In the genomic region with DNA sequence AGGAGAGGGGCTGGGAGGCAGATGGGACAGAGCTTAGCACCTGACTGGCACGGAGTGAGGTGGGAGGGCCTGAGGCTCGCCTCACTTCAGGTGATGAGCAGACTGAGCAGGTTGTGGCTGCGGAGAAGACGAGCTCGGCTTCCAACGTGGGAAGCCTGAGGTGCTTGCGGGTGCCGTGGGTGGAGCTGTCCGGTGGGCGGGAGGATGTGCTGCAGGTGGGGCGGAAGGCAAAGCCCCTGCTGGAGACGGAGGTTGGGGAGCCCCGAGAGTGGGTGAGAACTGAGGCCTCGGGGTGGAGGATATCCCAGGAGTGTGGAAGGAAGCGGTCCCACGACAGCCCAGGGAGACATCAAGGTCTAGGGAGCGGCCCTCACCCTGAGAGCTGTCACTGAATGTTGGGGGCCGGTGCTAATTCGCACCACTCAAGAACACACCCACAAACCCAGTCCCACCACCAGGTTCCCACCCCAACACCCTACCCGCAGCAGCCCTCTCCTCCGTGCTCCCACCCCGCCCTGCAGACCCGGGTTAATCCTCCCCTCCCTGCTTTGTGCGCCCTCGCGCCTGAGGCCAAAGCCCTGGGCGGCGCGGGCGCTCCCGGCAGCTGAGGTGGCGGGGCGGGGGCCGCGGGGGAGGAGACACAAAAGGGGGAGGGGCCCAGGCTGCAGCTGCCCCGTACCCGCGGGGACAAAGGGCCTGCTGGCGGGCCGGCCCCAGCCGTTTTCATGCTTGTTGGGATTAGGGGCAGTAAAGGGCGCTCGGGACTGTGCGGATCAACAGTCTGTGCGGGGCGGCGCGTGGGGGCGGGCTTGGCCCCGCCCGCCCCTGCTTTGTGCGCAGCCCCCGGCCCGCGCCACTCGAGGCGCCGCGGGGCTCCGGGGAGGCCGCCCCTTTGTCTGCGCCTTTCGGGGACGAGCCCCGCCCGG, we compare ENCODE assay signal across 8 cellular contexts. TPM values are rescaled to one million over a fixed set of nuclear protein-coding genes. Genes with fewer than 3 reads are reported as not detected.
DNase-seq lines count a peak whose midpoint lies in the region; ATAC-seq and TF ChIP-seq lines count a peak whose summit lies in the region.

No MANE protein-coding gene starts in this region.

- no peaks in the 10 kb centered on the region for H3F3A ChIP-seq in SK-N-SH (replicated peaks; ENCODE audit: insufficient read depth)

- in situ Hi-C loops in mammary epithelial cell (cut with MboI; ENCODE audit: low sequenced_read_pairs in 2 of 2): no loop called here

- H3K9me2 ChIP-seq in SK-N-SH: no peaks in the 10 kb centered on the region

- H3K9ac ChIP-seq in SK-N-SH (peak overlapping the region; percentile 48; the same call in 1 of the 2 replicates), mammary epithelial cell (ENCODE audit: insufficient read depth, low read length) (no peak overlapping the region)

- BruUV-seq in mammary epithelial cell (replicated peaks; lab: Mats Ljungman, UMichigan): no TSS peak

- H3K79me2 ChIP-seq in SK-N-SH (ENCODE audit: insufficient read depth) (no peaks in the 10 kb centered on the region), mammary epithelial cell (ENCODE audit: insufficient read depth, low read length) (no peaks in the 10 kb centered on the region)

- dilution Hi-C loops in mammary epithelial cell (cut with HindIII; ENCODE audit: low sequenced_read_pairs): loop anchor here (5.0 kb wide), 1 partner anchor 55 kb away; no protein-coding TSS in a partner anchor

- TF ChIP-seq RAD21 in SK-N-SH (IDR thresholded peaks at IDR 0.05; ENCODE audit: low read length): no peak

- H3K4me1 ChIP-seq in SK-N-SH (ENCODE audit: control insufficient read depth in 1 of 2, insufficient read depth in 2 of 2, low read depth in 1 of 2, low read length in 1 of 2) (peaks cover 0 to 10% of the 10 kb centered on the region in 2 experiments; a peak in 1 of 4 replicates), mammary epithelial cell (ENCODE audit: insufficient read depth, low read length) (peaks cover 4% of the 10 kb centered on the region)

- H3K4me3 Mint-ChIP-seq in HFFc6: peak overlapping the region; percentile 65

- H3K27ac Mint-ChIP-seq in HFFc6: no peak overlapping the region

- H3K27ac ChIP-seq in SK-N-SH (ENCODE audit: low read depth in 2 of 2, low read length in 1 of 2) (peak overlapping the region in 1 of 2 experiments; percentile 45; a peak in 1 of 4 replicates), mammary epithelial cell (ENCODE audit: insufficient read depth, low read depth, low read length) (no peak overlapping the region)

- H3K9me3 ChIP-seq in SK-N-SH (no peaks in the 10 kb centered on the region), mammary epithelial cell (replicated peaks; ENCODE audit: insufficient read depth, low read length) (no peaks in the 10 kb centered on the region), MG63 (no peaks in the 10 kb centered on the region)

- H3K4me1 Mint-ChIP-seq in HFFc6 (ENCODE audit: low read depth): peaks cover 7% of the 10 kb centered on the region; the same call in 1 of the 2 replicates

- WGBS in SK-N-SH (ENCODE audit: low lambda C conversion rate): 80% methylated on average over 20 of the region's 66 CpGs
- WGBS in mammary epithelial cell (ENCODE audit: low coverage, missing lambda C conversion rate): 15% methylated on average over 8 of the region's 66 CpGs

- POLR2A ChIA-PET in AG04449 (lab: Yijun Ruan, JAX) (interaction anchor here (0.5 to 1.4 kb wide), 2 partner anchors 11 to 30 kb away, joined by 4 to 5 read pairs; a partner anchor contains a TSS), SK-N-SH (lab: Yijun Ruan, JAX) (interaction anchor here (0.6 to 1.6 kb wide), 6 partner anchors 9 to 149 kb away, joined by 3 to 4 read pairs (median 3); a partner anchor contains a TSS)

- H3K27me3 ChIP-seq in SK-N-SH (ENCODE audit: insufficient read depth) (no peaks in the 10 kb centered on the region), mammary epithelial cell (ENCODE audit: insufficient read depth, low read length) (peaks cover 4% of the 10 kb centered on the region), kidney epithelial cell (ENCODE audit: control insufficient read depth, insufficient read depth, low read length) (peaks cover 31% of the 10 kb centered on the region), MG63 (no peaks in the 10 kb centered on the region)

- no peak for ATAC-seq in GM19023 (IDR thresholded peaks at IDR 0.05; ENCODE audit: unreplicated experiment)

- H3K36me3 Mint-ChIP-seq in HFFc6 (ENCODE audit: low read depth): 0 out of 2 replicates have a peak, but pooled peaks cover 6% of the 10 kb centered on the region

- no peaks in the 10 kb centered on the region for H3K9me3 Mint-ChIP-seq in HFFc6

- no peaks in the 10 kb centered on the region for H4K20me1 ChIP-seq in SK-N-SH (ENCODE audit: insufficient read depth)
- H4K20me1 ChIP-seq in mammary epithelial cell (ENCODE audit: insufficient read depth, low read length): no peaks in the 10 kb centered on the region

- no peaks in the 10 kb centered on the region for H3K36me3 ChIP-seq in SK-N-SH (replicated peaks in 1 of 2; ENCODE audit: control insufficient read depth in 1 of 2, insufficient read depth in 2 of 2, low read length in 1 of 2)
- H3K36me3 ChIP-seq in mammary epithelial cell (ENCODE audit: insufficient read depth, low read length): no peaks in the 10 kb centered on the region
- H3K36me3 ChIP-seq in kidney epithelial cell (ENCODE audit: control insufficient read depth, insufficient read depth, low read length): no peaks in the 10 kb centered on the region
- H3K36me3 ChIP-seq in MG63: no peaks in the 10 kb centered on the region

- peak overlapping the region; percentile 76; the same call in 1 of the 2 replicates for H2AFZ ChIP-seq in SK-N-SH (ENCODE audit: low read depth)
- peak overlapping the region; percentile 42 for H2AFZ ChIP-seq in mammary epithelial cell (ENCODE audit: low read depth, low read length)

- TF ChIP-seq EP300 in SK-N-SH (IDR thresholded peaks at IDR 0.05; ENCODE audit: borderline replicate concordance in 1 of 2, low read depth in 1 of 2, low read length in 1 of 2): no peak

- H3K27me3 Mint-ChIP-seq in HFFc6 (ENCODE audit: insufficient read depth): peaks cover 11% of the 10 kb centered on the region

- intact Hi-C loops in mammary epithelial cell (cut with micrococcal nuclease): no loop called here

- DNase-seq in AG04449 (ENCODE audit: low read depth, low spot score) (no peak), HFFc6 (no peak), SK-N-SH (peak; percentile 92), mammary epithelial cell (no peak), kidney epithelial cell (ENCODE audit: low read depth) (no peak), MG63 (no peak)
- DNase-seq in stimulated activated CD8-positive, alpha-beta memory T cell treated with anti-CD3 and anti-CD28 coated beads, Interleukin-12 subunit alpha, Interleukin-12 subunit beta, amount 100 ng/mL, for 1 hour (ENCODE audit: low read depth): peak; percentile 20

- CTCF ChIA-PET in AG04449 (lab: Yijun Ruan, JAX) (interaction anchor here (1.0 to 8.5 kb wide), 3 partner anchors 8 to 506 kb away, joined by 3 to 99 read pairs (median 7); a partner anchor contains a TSS), SK-N-SH (lab: Yijun Ruan, JAX) (interaction anchor here (0.6 to 3.3 kb wide), 8 partner anchors 9 to 256 kb away, joined by 3 to 27 read pairs (median 4); a partner anchor contains a TSS), mammary epithelial cell (lab: Charles Lee; ENCODE audit: low non-redundant PET) (no interaction called here)

- H3K4me3 ChIP-seq in AG04449 (ENCODE audit: low read depth, low read length) (peak overlapping the region; percentile 52), SK-N-SH (ENCODE audit: low read depth in 2 of 2, low read length in 1 of 2) (peak overlapping the region; percentile 47 to 55), mammary epithelial cell (replicated peaks in 1 of 3; ENCODE audit: insufficient read depth in 1 of 3, low read depth in 2 of 3, low read length in 3 of 3) (peak overlapping the region; percentile 22 to 40 (median 24)), kidney epithelial cell (ENCODE audit: low read depth, low read length) (peak overlapping the region; percentile 41), MG63 (no peak overlapping the region)

- H3K4me2 ChIP-seq in SK-N-SH (peak overlapping the region; percentile 65), mammary epithelial cell (ENCODE audit: insufficient read depth, low read depth, low read length) (peak overlapping the region; percentile 82)

- no peak for TF ChIP-seq CTCF in AG04449 (IDR thresholded peaks at IDR 0.05; ENCODE audit: insufficient read depth, low read length, missing control alignments)
- TF ChIP-seq CTCF in HFFc6 (IDR thresholded peaks at IDR 0.05): no peak
- no peak for TF ChIP-seq CTCF in SK-N-SH (IDR thresholded peaks at IDR 0.05)
- no peak for TF ChIP-seq CTCF in mammary epithelial cell (conservative IDR thresholded peaks at IDR 0.05 in 1 of 2, IDR thresholded peaks at IDR 0.05 in 1 of 2; ENCODE audit: extremely low read depth in 1 of 2, insufficient read depth in 1 of 2, low read depth in 1 of 2, low read length in 2 of 2)
- TF ChIP-seq CTCF in kidney epithelial cell (IDR thresholded peaks at IDR 0.05; ENCODE audit: insufficient read depth, low read length, poor library complexity, severe bottlenecking): no peak

TF ChIP-seq in SK-N-SH, 30 proteins besides CTCF, POLR2A, EP300 and RAD21 (continues in another document):
- no peak for TF ChIP-seq SIN3A (IDR thresholded peaks at IDR 0.05; ENCODE audit: borderline replicate concordance, low read depth, low read length)
- no peak for TF ChIP-seq NFIC (IDR thresholded peaks at IDR 0.05; ENCODE audit: borderline replicate concordance)
- TF ChIP-seq MEF2A (IDR thresholded peaks at IDR 0.05; ENCODE audit: borderline replicate concordance, low read depth): no peak
- TF ChIP-seq TCF12 (IDR thresholded peaks at IDR 0.05): no peak
- no peak for TF ChIP-seq FOSL2 (IDR thresholded peaks at IDR 0.05; ENCODE audit: borderline replicate concordance, low read depth)
- TF ChIP-seq, protein P1, sequence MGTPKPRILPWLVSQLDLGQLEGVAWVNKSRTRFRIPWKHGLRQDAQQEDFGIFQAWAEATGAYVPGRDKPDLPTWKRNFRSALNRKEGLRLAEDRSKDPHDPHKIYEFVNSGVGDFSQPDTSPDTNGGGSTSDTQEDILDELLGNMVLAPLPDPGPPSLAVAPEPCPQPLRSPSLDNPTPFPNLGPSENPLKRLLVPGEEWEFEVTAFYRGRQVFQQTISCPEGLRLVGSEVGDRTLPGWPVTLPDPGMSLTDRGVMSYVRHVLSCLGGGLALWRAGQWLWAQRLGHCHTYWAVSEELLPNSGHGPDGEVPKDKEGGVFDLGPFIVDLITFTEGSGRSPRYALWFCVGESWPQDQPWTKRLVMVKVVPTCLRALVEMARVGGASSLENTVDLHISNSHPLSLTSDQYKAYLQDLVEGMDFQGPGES (IDR thresholded peaks at IDR 0.05; ENCODE audit: low read depth, low read length): no peak

RNA-seq across cellular contexts. Expression of a gene that starts 11.2 kb away (rescaled TPM):
- total RNA-seq in HFFc6 (2021; fragmentation: NEBNext Ultra II Directional; extraction: Animal tissue kit (Norgen Biotek cat#: 25700)): 10 to 100 TPM; 21.0 to 22.4 (median 21.8) TPM
- polyA plus RNA-seq in SK-N-SH (2012; rRNA removed) (20.0 and 28.3 TPM in 2 replicates), mammary epithelial cell (9.7 TPM)
- 21.3 and 24.0 TPM in 2 replicates for polyA plus RNA-seq in SK-N-SH (2012; cell fraction: cytosol; rRNA removed)
- polyA plus RNA-seq in SK-N-SH (2012; cell fraction: nucleus; rRNA removed): 29.3 and 44.4 TPM in 2 replicates
- total RNA-seq in mammary epithelial cell (10 to 100 TPM in 1 of 2 donors, 1 to 10 TPM in 1; 9.3 to 15.8 TPM), kidney epithelial cell (6.0 and 9.2 TPM in 2 replicates)
- polyA minus RNA-seq in mammary epithelial cell: 17.2 TPM
- total RNA-seq in MG63 (2014; rRNA removed; shearing (Covaris generic); ENCODE audit: low replicate concordance): 9.0 and 12.1 TPM in 2 replicates

Comparison
In these comparisons a context has a peak if more than half of its experiments do, and no peak if none do; other contexts are left out.
1. DNase-seq: peak in SK-N-SH (single experiment) and stimulated activated CD8-positive, alpha-beta memory T cell treated with anti-CD3 and anti-CD28 coated beads, Interleukin-12 subunit alpha, Interleukin-12 subunit beta, amount 100 ng/mL, for 1 hour (single experiment); none in AG04449 (single experiment), HFFc6 (single experiment), mammary epithelial cell (single experiment), kidney epithelial cell (single experiment) and MG63 (single experiment).